19 cellular contexts compared by ENCODE assay signal in genomic region chr11:101215069-101215468, GRCh38.
DNase-seq lines count a peak whose midpoint lies in the region; ATAC-seq and TF ChIP-seq lines count a peak whose summit lies in the region.
"Had no signal": no experiment of that assay in that cellular context is flagged by ENCODE, and none has a peak within 500 bp of the region (broad histone marks: within the 10 kb centered on the region; RNA-seq: fewer than 3 reads in every experiment).

No MANE protein-coding gene starts in this region.

- H3K9me3 ChIP-seq in HCT116 (ENCODE audit: control insufficient read depth in 1 of 2, insufficient read depth in 1 of 2, low read depth in 1 of 2, low read length in 2 of 2) (no peaks in the 10 kb centered on the region), RWPE2 (ENCODE audit: severe bottlenecking) (no peaks in the 10 kb centered on the region)
- H3K9me3 ChIP-seq: SJCRH30 had no signal

- CTCF ChIA-PET in HCT116 (lab: Charles Lee) = no interaction called here

- H3K79me2 ChIP-seq in HCT116 (ENCODE audit: insufficient read depth, low read length) = no peaks in the 10 kb centered on the region

- H3K27me3 ChIP-seq in HCT116 (ENCODE audit: insufficient read depth, low read length) (no peaks in the 10 kb centered on the region), RWPE2 (ENCODE audit: insufficient read depth, poor library complexity, severe bottlenecking) (no peaks in the 10 kb centered on the region)
- H3K27me3 ChIP-seq: SJCRH30 had no signal

- H3K4me2 ChIP-seq in HCT116 (ENCODE audit: low read length) = no peak overlapping the region

- no peak for TF ChIP-seq POLR2A in HCT116 (IDR thresholded peaks at IDR 0.05; ENCODE audit: borderline replicate concordance, extremely low read depth, insufficient read depth, insufficient read length)

- no TSS peak for BruUV-seq in HCT116 (replicated peaks; lab: Mats Ljungman, UMichigan)

- H4K20me1 ChIP-seq in HCT116 (ENCODE audit: insufficient read depth) = no peaks in the 10 kb centered on the region

- H3K4me3 ChIP-seq in HCT116 (replicated peaks in 1 of 2; ENCODE audit: low read depth in 1 of 2, low read length in 2 of 2) = no peak overlapping the region
- no peak overlapping the region for H3K4me3 ChIP-seq in RWPE2 (ENCODE audit: severe bottlenecking)
- H3K4me3 ChIP-seq in fibroblast of villous mesenchyme (ENCODE audit: low read depth, low read length) = no peak overlapping the region
- H3K4me3 ChIP-seq: SJCRH30 had no signal

- H3K9me2 ChIP-seq in HCT116 (ENCODE audit: insufficient read depth) = no peaks in the 10 kb centered on the region

- H2AFZ ChIP-seq in HCT116 (ENCODE audit: low read depth, low read length, poor library complexity, severe bottlenecking) = no peak overlapping the region

- POLR2A ChIA-PET in HCT116 (lab: Charles Lee) = no interaction called here

- peak; percentile 0 for DNase-seq in A172 (ENCODE audit: low spot score)
- DNase-seq in HCT116 (ENCODE audit: low read depth, low spot score) = no peak
- DNase-seq in RWPE2 (ENCODE audit: low spot score) = no peak
- DNase-seq in fibroblast of villous mesenchyme (ENCODE audit: low read depth) = peak; percentile 10
- DNase-seq in DMS153 (lab: John Stamatoyannopoulos, UW) = no peak
- DNase-seq in left ventricle myocardium superior = no peak
- DNase-seq in NCI-H2107 (lab: John Stamatoyannopoulos, UW) = no peak
- DNase-seq: CD8-positive, alpha-beta T cell; DMS 273 treated with DMSO at 0.1 percent for 48 hours; Karpas-422; MV-4-11; NCI-H1105; NCI-H1436 treated with DMSO at 0.1 percent for 48 hours; NCI-H187 treated with DMSO at 0.1 percent for 48 hours; NCI-H446 treated with DMSO at 0.1 percent for 48 hours; NCI-H526; SJCRH30 had no signal

- TF ChIP-seq RAD21 in HCT116 (IDR thresholded peaks at IDR 0.05; ENCODE audit: low read depth) = no peak

- intact Hi-C loops in HCT116 (cut with micrococcal nuclease) = no loop called here
- intact Hi-C loops in left ventricle myocardium superior (cut with micrococcal nuclease) = no loop called here

- H3K36me3 ChIP-seq in HCT116 (ENCODE audit: control insufficient read depth in 1 of 2, insufficient read depth in 2 of 2, low read length in 2 of 2) = no peaks in the 10 kb centered on the region
- no peaks in the 10 kb centered on the region for H3K36me3 ChIP-seq in RWPE2 (ENCODE audit: low read depth)
- H3K36me3 ChIP-seq: SJCRH30 had no signal

- TF ChIP-seq CTCF in HCT116 (IDR thresholded peaks at IDR 0.05 in 2 of 3, conservative IDR thresholded peaks at IDR 0.05 in 1 of 3; ENCODE audit: borderline replicate concordance in 1 of 3, insufficient read depth in 1 of 3, low read depth in 2 of 3, low read length in 2 of 3) = no peak
- no peak for TF ChIP-seq CTCF in RWPE2 (IDR thresholded peaks at IDR 0.05; ENCODE audit: poor library complexity, severe bottlenecking)
- TF ChIP-seq CTCF in fibroblast of villous mesenchyme (IDR thresholded peaks at IDR 0.05; ENCODE audit: insufficient read depth, low read depth, low read length) = no peak

- no peak overlapping the region for H3K9ac ChIP-seq in HCT116 (ENCODE audit: low read length)

- RAD21 ChIA-PET in HCT116 (lab: Charles Lee; ENCODE audit: low non-redundant PET in 1 of 2, low total read pairs in 2 of 2, uncharacterized antibody in 2 of 2, unreplicated experiment in 2 of 2) = no interaction called here

- H3K27ac ChIP-seq in HCT116 (ENCODE audit: low read depth, low read length) (no peak overlapping the region), RWPE2 (ENCODE audit: poor library complexity, severe bottlenecking) (peak overlapping the region; percentile 14)
- H3K27ac ChIP-seq: C4-2B, SJCRH30 had no signal

- H3K4me1 ChIP-seq in HCT116 (ENCODE audit: control insufficient read depth in 1 of 2, insufficient read depth in 2 of 2, low read length in 2 of 2) (no peaks in the 10 kb centered on the region), RWPE2 (ENCODE audit: insufficient read depth, poor library complexity, severe bottlenecking) (no peaks in the 10 kb centered on the region)
- H3K4me1 ChIP-seq: SJCRH30 had no signal

- ATAC-seq in HCT116 (no peak), RWPE2 (ENCODE audit: low read depth) (no peak; the same call in 2 of the 3 replicates), left ventricle myocardium superior (no peak)
- ATAC-seq: CD8-positive, alpha-beta T cell; SK-N-SH treated with all-trans-retinoic acid at 6 μM for 48 hours had no signal

TF ChIP-seq in HCT116, 20 proteins besides CTCF, POLR2A, EP300 and RAD21:
- TF ChIP-seq SP1 (IDR thresholded peaks at IDR 0.05; ENCODE audit: low read depth) (no peak), MAX (IDR thresholded peaks at IDR 0.05) (no peak), FOSL1 (IDR thresholded peaks at IDR 0.05; ENCODE audit: low read depth) (0 out of 2 replicates have a peak, but pooled peaks have one; percentile 14)

Comparison
In these comparisons a context has a peak if more than half of its experiments do, and no peak if none do; other contexts are left out.
1. DNase-seq: peak in A172 (single experiment) and fibroblast of villous mesenchyme (single experiment); none in HCT116 (single experiment), RWPE2 (single experiment), DMS153 (single experiment), left ventricle myocardium superior (single experiment) and NCI-H2107 (single experiment).